10 cellular contexts compared by ENCODE assay signal in the genomic region with DNA sequence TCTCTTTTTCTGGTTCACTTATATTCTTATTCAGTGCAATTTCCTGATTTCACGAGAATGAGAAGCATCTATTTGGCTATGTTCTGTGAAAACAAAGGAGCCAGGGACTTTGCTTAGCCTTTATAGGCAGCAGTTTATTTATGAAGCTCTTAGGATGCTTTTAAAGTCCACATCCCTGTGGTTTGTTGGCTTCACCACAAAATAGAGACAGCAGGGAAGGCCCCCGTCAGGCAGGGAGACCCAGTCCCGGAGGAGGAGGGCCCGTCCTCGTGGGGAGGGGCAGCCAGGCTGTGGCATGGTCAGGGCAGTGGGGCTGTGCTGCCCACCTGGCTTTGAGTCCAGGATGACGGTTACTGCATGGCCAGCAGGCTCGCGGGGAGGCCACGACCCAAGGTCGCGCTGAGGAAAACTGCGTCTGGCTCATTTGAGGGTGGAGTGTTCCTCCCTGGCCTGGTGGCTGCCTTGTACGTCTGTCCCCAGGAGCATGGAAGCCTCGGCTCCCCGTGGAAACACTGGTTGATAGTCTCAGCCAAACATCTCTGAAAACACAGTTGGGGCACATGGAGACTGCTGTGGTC.
A peak's percentile ranks its signal among the peaks of the same experiment; 100 is the strongest.
DNase-seq lines count a peak whose midpoint lies in the region; ATAC-seq and TF ChIP-seq lines count a peak whose summit lies in the region.
"Had no signal": no experiment of that assay in that cellular context is flagged by ENCODE, and none has a peak within 500 bp of the region (broad histone marks: within the 10 kb centered on the region; RNA-seq: fewer than 3 reads in every experiment).

No MANE protein-coding gene starts in this region.

- peaks cover 33% of the 10 kb centered on the region for H3K4me1 ChIP-seq in testis

- H3K4me3 ChIP-seq in testis, result no peak overlapping the region

- intact Hi-C loops in Right ventricle myocardium superior (cut with DNase I) (no loop called here), testis (cut with DNase I; ENCODE audit: low total_unique reads) (no loop called here)

- TF ChIP-seq POLR2A in testis (IDR thresholded peaks at IDR 0.05), result no peak

- no peaks in the 10 kb centered on the region for H3K27me3 ChIP-seq in testis

- peak; percentile 73 for ATAC-seq in Right ventricle myocardium superior (ENCODE audit: poor library complexity)
- ATAC-seq in HG03571 (IDR thresholded peaks at IDR 0.05; ENCODE audit: unreplicated experiment), result no peak
- ATAC-seq: Panc1 had no signal

- H3K36me3 ChIP-seq in testis (ENCODE audit: low read depth, missing control alignments), result no peaks in the 10 kb centered on the region

- no peak for TF ChIP-seq CTCF in testis (IDR thresholded peaks at IDR 0.05)

- peak overlapping the region; percentile 36 to 51 for H3K27ac ChIP-seq in testis

- no peaks in the 10 kb centered on the region for H3K9me3 ChIP-seq in testis

- DNase-seq in amniotic epithelial cell (ENCODE audit: low read depth) (peak; percentile 12), Right ventricle myocardium superior (no peak), myocyte (ENCODE audit: low read depth) (peak; percentile 35), testis (peak; percentile 50), DMS53 (lab: John Stamatoyannopoulos, UW) (no peak), NCI-H2029 (lab: John Stamatoyannopoulos, UW) (no peak)
- DNase-seq in activated CD4-positive, alpha-beta T cell treated with anti-CD3 and anti-CD28 coated beads for 1 hour, result no peak
- DNase-seq: activated CD4-positive, alpha-beta T cell treated with anti-CD3 and anti-CD28 coated beads, Interleukin-2, amount 10 ng/mL, durations not matched to agents 24 days and 14 days had no signal

- WGBS in testis, 2 donors, result 37 to 52% methylated on average over 14 to 15 of the region's 15 CpGs

Comparison
In these comparisons a context has a peak if more than half of its experiments do, and no peak if none do; other contexts are left out.
1. DNase-seq: peak in amniotic epithelial cell (single experiment), myocyte (single experiment) and testis (single experiment); none in Right ventricle myocardium superior (single experiment), activated CD4-positive, alpha-beta T cell treated with anti-CD3 and anti-CD28 coated beads for 1 hour (single experiment), DMS53 (single experiment) and NCI-H2029 (single experiment).